Comparison of ENCODE assay signal across 2 cellular contexts in the genomic region with DNA sequence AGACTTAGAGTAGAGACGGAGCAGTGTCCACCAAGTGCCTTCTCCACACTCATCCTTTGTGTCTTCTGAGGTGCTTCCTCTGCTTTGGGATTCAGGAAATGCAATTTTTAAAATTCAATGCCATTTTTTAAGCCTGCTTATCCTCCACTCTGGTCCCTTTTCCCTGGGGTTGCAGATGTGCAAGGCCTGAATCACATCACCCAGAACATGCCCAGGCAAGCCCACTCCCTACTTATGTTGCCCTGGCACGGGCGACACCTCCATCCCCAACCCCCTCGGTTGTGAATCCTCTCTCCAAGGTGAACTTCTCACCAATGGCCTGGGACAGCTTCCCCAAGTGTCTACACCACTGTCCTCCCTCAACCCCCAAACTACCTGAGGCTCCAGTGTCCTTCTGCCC.
TF ChIP-seq lines count a peak whose summit lies in the region.

No MANE protein-coding gene starts in this region.

TF ChIP-seq in WTC11, 78 proteins besides CTCF, POLR2A, EP300 and RAD21 (continues in another document):
- TF ChIP-seq, protein P1, sequence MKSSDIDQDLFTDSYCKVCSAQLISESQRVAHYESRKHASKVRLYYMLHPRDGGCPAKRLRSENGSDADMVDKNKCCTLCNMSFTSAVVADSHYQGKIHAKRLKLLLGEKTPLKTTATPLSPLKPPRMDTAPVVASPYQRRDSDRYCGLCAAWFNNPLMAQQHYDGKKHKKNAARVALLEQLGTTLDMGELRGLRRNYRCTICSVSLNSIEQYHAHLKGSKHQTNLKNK (CRISPR knock-in tag; IDR thresholded peaks at IDR 0.05), result no peak
- TF ChIP-seq, protein P2, sequence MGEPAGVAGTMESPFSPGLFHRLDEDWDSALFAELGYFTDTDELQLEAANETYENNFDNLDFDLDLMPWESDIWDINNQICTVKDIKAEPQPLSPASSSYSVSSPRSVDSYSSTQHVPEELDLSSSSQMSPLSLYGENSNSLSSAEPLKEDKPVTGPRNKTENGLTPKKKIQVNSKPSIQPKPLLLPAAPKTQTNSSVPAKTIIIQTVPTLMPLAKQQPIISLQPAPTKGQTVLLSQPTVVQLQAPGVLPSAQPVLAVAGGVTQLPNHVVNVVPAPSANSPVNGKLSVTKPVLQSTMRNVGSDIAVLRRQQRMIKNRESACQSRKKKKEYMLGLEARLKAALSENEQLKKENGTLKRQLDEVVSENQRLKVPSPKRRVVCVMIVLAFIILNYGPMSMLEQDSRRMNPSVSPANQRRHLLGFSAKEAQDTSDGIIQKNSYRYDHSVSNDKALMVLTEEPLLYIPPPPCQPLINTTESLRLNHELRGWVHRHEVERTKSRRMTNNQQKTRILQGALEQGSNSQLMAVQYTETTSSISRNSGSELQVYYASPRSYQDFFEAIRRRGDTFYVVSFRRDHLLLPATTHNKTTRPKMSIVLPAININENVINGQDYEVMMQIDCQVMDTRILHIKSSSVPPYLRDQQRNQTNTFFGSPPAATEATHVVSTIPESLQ (CRISPR knock-in tag; IDR thresholded peaks at IDR 0.05), result no peak
- TF ChIP-seq ZNF416 (CRISPR knock-in tag; IDR thresholded peaks at IDR 0.05) (no peak), MXD4 (CRISPR knock-in tag; IDR thresholded peaks at IDR 0.05; ENCODE audit: borderline replicate concordance) (no peak), TCF7 (CRISPR knock-in tag; IDR thresholded peaks at IDR 0.05; ENCODE audit: low read depth) (no peak)
- TF ChIP-seq, protein P3, sequence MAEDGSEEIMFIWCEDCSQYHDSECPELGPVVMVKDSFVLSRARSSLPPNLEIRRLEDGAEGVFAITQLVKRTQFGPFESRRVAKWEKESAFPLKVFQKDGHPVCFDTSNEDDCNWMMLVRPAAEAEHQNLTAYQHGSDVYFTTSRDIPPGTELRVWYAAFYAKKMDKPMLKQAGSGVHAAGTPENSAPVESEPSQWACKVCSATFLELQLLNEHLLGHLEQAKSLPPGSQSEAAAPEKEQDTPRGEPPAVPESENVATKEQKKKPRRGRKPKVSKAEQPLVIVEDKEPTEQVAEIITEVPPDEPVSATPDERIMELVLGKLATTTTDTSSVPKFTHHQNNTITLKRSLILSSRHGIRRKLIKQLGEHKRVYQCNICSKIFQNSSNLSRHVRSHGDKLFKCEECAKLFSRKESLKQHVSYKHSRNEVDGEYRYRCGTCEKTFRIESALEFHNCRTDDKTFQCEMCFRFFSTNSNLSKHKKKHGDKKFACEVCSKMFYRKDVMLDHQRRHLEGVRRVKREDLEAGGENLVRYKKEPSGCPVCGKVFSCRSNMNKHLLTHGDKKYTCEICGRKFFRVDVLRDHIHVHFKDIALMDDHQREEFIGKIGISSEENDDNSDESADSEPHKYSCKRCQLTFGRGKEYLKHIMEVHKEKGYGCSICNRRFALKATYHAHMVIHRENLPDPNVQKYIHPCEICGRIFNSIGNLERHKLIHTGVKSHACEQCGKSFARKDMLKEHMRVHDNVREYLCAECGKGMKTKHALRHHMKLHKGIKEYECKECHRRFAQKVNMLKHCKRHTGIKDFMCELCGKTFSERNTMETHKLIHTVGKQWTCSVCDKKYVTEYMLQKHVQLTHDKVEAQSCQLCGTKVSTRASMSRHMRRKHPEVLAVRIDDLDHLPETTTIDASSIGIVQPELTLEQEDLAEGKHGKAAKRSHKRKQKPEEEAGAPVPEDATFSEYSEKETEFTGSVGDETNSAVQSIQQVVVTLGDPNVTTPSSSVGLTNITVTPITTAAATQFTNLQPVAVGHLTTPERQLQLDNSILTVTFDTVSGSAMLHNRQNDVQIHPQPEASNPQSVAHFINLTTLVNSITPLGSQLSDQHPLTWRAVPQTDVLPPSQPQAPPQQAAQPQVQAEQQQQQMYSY (CRISPR knock-in tag; IDR thresholded peaks at IDR 0.05), result no peak
- TF ChIP-seq, protein P4, sequence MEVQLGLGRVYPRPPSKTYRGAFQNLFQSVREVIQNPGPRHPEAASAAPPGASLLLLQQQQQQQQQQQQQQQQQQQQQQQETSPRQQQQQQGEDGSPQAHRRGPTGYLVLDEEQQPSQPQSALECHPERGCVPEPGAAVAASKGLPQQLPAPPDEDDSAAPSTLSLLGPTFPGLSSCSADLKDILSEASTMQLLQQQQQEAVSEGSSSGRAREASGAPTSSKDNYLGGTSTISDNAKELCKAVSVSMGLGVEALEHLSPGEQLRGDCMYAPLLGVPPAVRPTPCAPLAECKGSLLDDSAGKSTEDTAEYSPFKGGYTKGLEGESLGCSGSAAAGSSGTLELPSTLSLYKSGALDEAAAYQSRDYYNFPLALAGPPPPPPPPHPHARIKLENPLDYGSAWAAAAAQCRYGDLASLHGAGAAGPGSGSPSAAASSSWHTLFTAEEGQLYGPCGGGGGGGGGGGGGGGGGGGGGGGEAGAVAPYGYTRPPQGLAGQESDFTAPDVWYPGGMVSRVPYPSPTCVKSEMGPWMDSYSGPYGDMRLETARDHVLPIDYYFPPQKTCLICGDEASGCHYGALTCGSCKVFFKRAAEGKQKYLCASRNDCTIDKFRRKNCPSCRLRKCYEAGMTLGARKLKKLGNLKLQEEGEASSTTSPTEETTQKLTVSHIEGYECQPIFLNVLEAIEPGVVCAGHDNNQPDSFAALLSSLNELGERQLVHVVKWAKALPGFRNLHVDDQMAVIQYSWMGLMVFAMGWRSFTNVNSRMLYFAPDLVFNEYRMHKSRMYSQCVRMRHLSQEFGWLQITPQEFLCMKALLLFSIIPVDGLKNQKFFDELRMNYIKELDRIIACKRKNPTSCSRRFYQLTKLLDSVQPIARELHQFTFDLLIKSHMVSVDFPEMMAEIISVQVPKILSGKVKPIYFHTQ (CRISPR knock-in tag; IDR thresholded peaks at IDR 0.05), result no peak
- TF ChIP-seq, protein P5, sequence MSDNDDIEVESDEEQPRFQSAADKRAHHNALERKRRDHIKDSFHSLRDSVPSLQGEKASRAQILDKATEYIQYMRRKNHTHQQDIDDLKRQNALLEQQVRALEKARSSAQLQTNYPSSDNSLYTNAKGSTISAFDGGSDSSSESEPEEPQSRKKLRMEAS (CRISPR knock-in tag; IDR thresholded peaks at IDR 0.05), result no peak
- TF ChIP-seq, protein P6, sequence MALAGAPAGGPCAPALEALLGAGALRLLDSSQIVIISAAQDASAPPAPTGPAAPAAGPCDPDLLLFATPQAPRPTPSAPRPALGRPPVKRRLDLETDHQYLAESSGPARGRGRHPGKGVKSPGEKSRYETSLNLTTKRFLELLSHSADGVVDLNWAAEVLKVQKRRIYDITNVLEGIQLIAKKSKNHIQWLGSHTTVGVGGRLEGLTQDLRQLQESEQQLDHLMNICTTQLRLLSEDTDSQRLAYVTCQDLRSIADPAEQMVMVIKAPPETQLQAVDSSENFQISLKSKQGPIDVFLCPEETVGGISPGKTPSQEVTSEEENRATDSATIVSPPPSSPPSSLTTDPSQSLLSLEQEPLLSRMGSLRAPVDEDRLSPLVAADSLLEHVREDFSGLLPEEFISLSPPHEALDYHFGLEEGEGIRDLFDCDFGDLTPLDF (CRISPR knock-in tag; IDR thresholded peaks at IDR 0.05), result no peak

TF ChIP-seq in GM23338, 12 proteins besides CTCF, POLR2A, EP300 and RAD21:
- TF ChIP-seq, protein P7, sequence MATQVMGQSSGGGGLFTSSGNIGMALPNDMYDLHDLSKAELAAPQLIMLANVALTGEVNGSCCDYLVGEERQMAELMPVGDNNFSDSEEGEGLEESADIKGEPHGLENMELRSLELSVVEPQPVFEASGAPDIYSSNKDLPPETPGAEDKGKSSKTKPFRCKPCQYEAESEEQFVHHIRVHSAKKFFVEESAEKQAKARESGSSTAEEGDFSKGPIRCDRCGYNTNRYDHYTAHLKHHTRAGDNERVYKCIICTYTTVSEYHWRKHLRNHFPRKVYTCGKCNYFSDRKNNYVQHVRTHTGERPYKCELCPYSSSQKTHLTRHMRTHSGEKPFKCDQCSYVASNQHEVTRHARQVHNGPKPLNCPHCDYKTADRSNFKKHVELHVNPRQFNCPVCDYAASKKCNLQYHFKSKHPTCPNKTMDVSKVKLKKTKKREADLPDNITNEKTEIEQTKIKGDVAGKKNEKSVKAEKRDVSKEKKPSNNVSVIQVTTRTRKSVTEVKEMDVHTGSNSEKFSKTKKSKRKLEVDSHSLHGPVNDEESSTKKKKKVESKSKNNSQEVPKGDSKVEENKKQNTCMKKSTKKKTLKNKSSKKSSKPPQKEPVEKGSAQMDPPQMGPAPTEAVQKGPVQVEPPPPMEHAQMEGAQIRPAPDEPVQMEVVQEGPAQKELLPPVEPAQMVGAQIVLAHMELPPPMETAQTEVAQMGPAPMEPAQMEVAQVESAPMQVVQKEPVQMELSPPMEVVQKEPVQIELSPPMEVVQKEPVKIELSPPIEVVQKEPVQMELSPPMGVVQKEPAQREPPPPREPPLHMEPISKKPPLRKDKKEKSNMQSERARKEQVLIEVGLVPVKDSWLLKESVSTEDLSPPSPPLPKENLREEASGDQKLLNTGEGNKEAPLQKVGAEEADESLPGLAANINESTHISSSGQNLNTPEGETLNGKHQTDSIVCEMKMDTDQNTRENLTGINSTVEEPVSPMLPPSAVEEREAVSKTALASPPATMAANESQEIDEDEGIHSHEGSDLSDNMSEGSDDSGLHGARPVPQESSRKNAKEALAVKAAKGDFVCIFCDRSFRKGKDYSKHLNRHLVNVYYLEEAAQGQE (IDR thresholded peaks at IDR 0.05; ENCODE audit: unreplicated experiment), result no peak
- no peak for TF ChIP-seq JUNB (IDR thresholded peaks at IDR 0.05; ENCODE audit: unreplicated experiment)
